Comparison of ENCODE assay signal across 10 cellular contexts in the genomic region with DNA sequence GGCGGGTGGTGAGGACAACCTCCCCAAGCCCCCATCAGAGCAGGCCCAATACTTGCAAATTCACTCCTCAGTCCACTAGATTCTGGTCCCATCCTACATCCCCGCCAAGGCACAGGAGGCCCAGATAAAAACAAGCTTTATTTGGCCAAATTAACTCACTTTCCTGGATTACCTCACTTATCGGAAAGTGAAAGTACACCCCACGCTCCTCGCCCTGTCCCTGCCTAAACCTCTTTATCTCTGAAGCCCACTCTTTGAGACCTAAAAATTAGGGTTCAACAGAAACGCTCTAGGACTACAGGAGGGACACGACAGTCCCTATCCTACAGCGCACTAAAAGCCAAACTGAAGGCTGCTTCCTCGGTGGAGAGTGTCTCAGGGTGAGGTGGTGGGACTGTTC. TPM values are rescaled to one million over a fixed set of nuclear protein-coding genes. Genes with fewer than 3 reads are reported as not detected.
DNase-seq lines count a peak whose midpoint lies in the region; ATAC-seq and TF ChIP-seq lines count a peak whose summit lies in the region.
"Not testable (repeated sequence)": the region's sequence is repeated elsewhere in the genome, so short reads cannot be mapped to it uniquely, and the experiment has no call there.
"Had no signal": no experiment of that assay in that cellular context is flagged by ENCODE, and none has a peak within 500 bp of the region (broad histone marks: within the 10 kb centered on the region; RNA-seq: fewer than 3 reads in every experiment).

No MANE protein-coding gene starts in this region.

- not testable (repeated sequence) for H3K36me3 Mint-ChIP-seq in activated naive CD8-positive, alpha-beta T cell; progenitor cell of endocrine pancreas (ENCODE audit: insufficient read depth)

- H3K14ac ChIP-seq in mesenchymal stem cell (ENCODE audit: low read length in 2 of 2): not testable (repeated sequence)

- peak overlapping the region in 1 of 2 donors; percentile 25 for H3K9ac ChIP-seq in duodenal mucosa (ENCODE audit: low read depth in 1 of 2, low read length in 2 of 2)
- peak overlapping the region; percentile 88 for H3K9ac ChIP-seq in mesenchymal stem cell (ENCODE audit: low read length)

- H3K9me3 ChIP-seq in duodenal mucosa (ENCODE audit: control insufficient read depth in 1 of 2, low read length in 2 of 2); gastroesophageal sphincter; mesenchymal stem cell (ENCODE audit: control insufficient read depth, low read length); stomach: not testable (repeated sequence)

- H3K23ac ChIP-seq in mesenchymal stem cell (ENCODE audit: low read length in 2 of 2): not testable (repeated sequence)

- H2BK15ac ChIP-seq in mesenchymal stem cell (ENCODE audit: low read depth, poor library complexity, severe bottlenecking): not testable (repeated sequence)

- H3K4me2 ChIP-seq in mesenchymal stem cell (ENCODE audit: low read length, poor library complexity, severe bottlenecking): not testable (repeated sequence)

- not testable (repeated sequence) for ATAC-seq in gastroesophageal sphincter

- H3K4me3 Mint-ChIP-seq in activated naive CD8-positive, alpha-beta T cell: not testable (repeated sequence)
- H3K4me3 Mint-ChIP-seq in progenitor cell of endocrine pancreas (ENCODE audit: low read depth): peak overlapping the region; percentile 35

- in situ Hi-C loops in GM13977 (cut with MboI; ENCODE audit: low pct_unique_long_range_greater_than_20kb, low sequenced_read_pairs, unreplicated experiment): not testable (repeated sequence)

- not testable (repeated sequence) for H3K79me1 ChIP-seq in mesenchymal stem cell (replicated peaks; ENCODE audit: low read length, poor library complexity, severe bottlenecking)

- peak overlapping the region; percentile 32 for H3K27ac ChIP-seq in duodenal mucosa (ENCODE audit: low read depth, low read length)
- peak overlapping the region; percentile 75 to 98 (median 92) for H3K27ac ChIP-seq in gastroesophageal sphincter
- H3K27ac ChIP-seq in mesenchymal stem cell (ENCODE audit: low read length, poor library complexity, severe bottlenecking): not testable (repeated sequence)
- H3K27ac ChIP-seq in stomach: peak overlapping the region in 4 of 5 donors; percentile 71 to 94 (median 81)

- H3K4me3 ChIP-seq in duodenal mucosa (ENCODE audit: low read depth in 1 of 2, low read length in 2 of 2): not testable (repeated sequence)
- H3K4me3 ChIP-seq in gastroesophageal sphincter (peak overlapping the region; percentile 18 to 50), mesenchymal stem cell (ENCODE audit: insufficient read depth in 1 of 2, low read depth in 1 of 2, low read length in 2 of 2) (peak overlapping the region in 1 of 2 experiments; percentile 71), stomach (peak overlapping the region; percentile 17 to 31 (median 25))

- not testable (repeated sequence) for H2BK5ac ChIP-seq in mesenchymal stem cell (ENCODE audit: low read depth, low read length, poor library complexity, severe bottlenecking)

- peak; percentile 2 for DNase-seq in GM13977 (ENCODE audit: low spot score)
- DNase-seq in mesenchymal stem cell; progenitor cell of endocrine pancreas (ENCODE audit: low spot score, unreplicated experiment); stomach: not testable (repeated sequence)

- not testable (repeated sequence) for H2AK5ac ChIP-seq in mesenchymal stem cell (ENCODE audit: low read length, severe bottlenecking)

- not testable (repeated sequence) for TF ChIP-seq EP300 in gastroesophageal sphincter (IDR thresholded peaks at IDR 0.05); stomach (IDR thresholded peaks at IDR 0.05)

- H3K36me3 ChIP-seq in duodenal mucosa (ENCODE audit: control insufficient read depth in 1 of 2, insufficient read depth in 2 of 2, low read length in 2 of 2); gastroesophageal sphincter; mesenchymal stem cell (ENCODE audit: control insufficient read depth in 1 of 2, insufficient read depth in 2 of 2, low read depth in 1 of 2, low read length in 2 of 2); stomach: not testable (repeated sequence)

- not testable (repeated sequence) for H3K18ac ChIP-seq in mesenchymal stem cell (ENCODE audit: low read depth in 1 of 2, low read length in 2 of 2)

- H3K27ac Mint-ChIP-seq in activated naive CD8-positive, alpha-beta T cell: peak overlapping the region; percentile 54
- peak overlapping the region; percentile 96 for H3K27ac Mint-ChIP-seq in progenitor cell of endocrine pancreas

- not testable (repeated sequence) for TF ChIP-seq CTCF in GM13977 (IDR thresholded peaks at IDR 0.05; ENCODE audit: extremely low read depth, insufficient read depth, missing control alignments); gastroesophageal sphincter (IDR thresholded peaks at IDR 0.05); progenitor cell of endocrine pancreas (IDR thresholded peaks at IDR 0.05; ENCODE audit: unreplicated experiment); stomach (IDR thresholded peaks at IDR 0.05)

- peaks cover 18% of the 10 kb centered on the region for H3K4me1 Mint-ChIP-seq in activated naive CD8-positive, alpha-beta T cell (ENCODE audit: low read depth)
- H3K4me1 Mint-ChIP-seq in progenitor cell of endocrine pancreas (ENCODE audit: low read depth): peaks cover 43% of the 10 kb centered on the region

- not testable (repeated sequence) for H3K27me3 ChIP-seq in duodenal mucosa (ENCODE audit: control insufficient read depth in 1 of 2, insufficient read depth in 2 of 2, low read length in 2 of 2); gastroesophageal sphincter; mesenchymal stem cell (ENCODE audit: control insufficient read depth in 1 of 2, insufficient read depth in 1 of 2, low read length in 2 of 2); stomach

- intact Hi-C loops in stomach (cut with DNase I; ENCODE audit: low total_unique reads): not testable (repeated sequence)

- H2BK12ac ChIP-seq in mesenchymal stem cell (ENCODE audit: low read length in 2 of 2): not testable (repeated sequence)

- not testable (repeated sequence) for H3K4ac ChIP-seq in mesenchymal stem cell (ENCODE audit: low read depth in 1 of 2, low read length in 2 of 2)

- not testable (repeated sequence) for H2AFZ ChIP-seq in mesenchymal stem cell (ENCODE audit: low read depth, low read length)

- TF ChIP-seq POLR2A in gastroesophageal sphincter (IDR thresholded peaks at IDR 0.05); stomach (IDR thresholded peaks at IDR 0.05): not testable (repeated sequence)

- not testable (repeated sequence) for H4K91ac ChIP-seq in mesenchymal stem cell (ENCODE audit: low read length)

- not testable (repeated sequence) for H3K9me3 Mint-ChIP-seq in activated naive CD8-positive, alpha-beta T cell (ENCODE audit: low read depth); progenitor cell of endocrine pancreas (ENCODE audit: low read depth)

- WGBS in gastroesophageal sphincter (ENCODE audit: low coverage in 1 of 2), 2 donors: 24% methylated on average over 3 of the region's 9 CpGs; no CpG with 5 or more reads in 1 of the 2 donors
- 47% methylated on average over 7 of the region's 9 CpGs for WGBS in mesenchymal stem cell
- WGBS in stomach, 5 donors: 32 to 65% (median 50%) methylated on average over 9 of the region's 9 CpGs

- H3K4me1 ChIP-seq in duodenal mucosa (ENCODE audit: control insufficient read depth in 1 of 2, insufficient read depth in 2 of 2, low read length in 2 of 2); mesenchymal stem cell (ENCODE audit: control insufficient read depth, insufficient read depth, low read depth, low read length): not testable (repeated sequence)
- H3K4me1 ChIP-seq in gastroesophageal sphincter (peaks cover 0 to 39% (median 0%) of the 10 kb centered on the region in 3 donors), stomach (peaks cover 0 to 21% (median 5%) of the 10 kb centered on the region in 4 donors)

- H4K8ac ChIP-seq in mesenchymal stem cell (ENCODE audit: low read length): not testable (repeated sequence)

- H3K27me3 Mint-ChIP-seq in activated naive CD8-positive, alpha-beta T cell; progenitor cell of endocrine pancreas: not testable (repeated sequence)

- H2BK120ac ChIP-seq in mesenchymal stem cell (ENCODE audit: low read depth, low read length): not testable (repeated sequence)

RNA-seq across cellular contexts. Expression of a gene that starts 24.2 kb away (rescaled TPM):
- 1 to 10 TPM in 3 of 4 donors, under 1 TPM in 1; 0.69 to 5.7 (median 2.7) TPM for total RNA-seq in gastroesophageal sphincter
- 6.4 TPM for polyA plus RNA-seq in mesenchymal stem cell (2013, experiment 1 of 2)
- polyA plus RNA-seq in mesenchymal stem cell (2013, experiment 2 of 2): 7.0 TPM
- 19.6 and 19.8 TPM in 2 replicates for total RNA-seq in progenitor cell of endocrine pancreas
- total RNA-seq in stomach: 1 to 10 TPM in 2 of 5 donors, not detected in 3; 2.6 to 3.5 TPM
- 1 to 10 TPM in 2 of 3 donors, under 1 TPM in 1; 0.92 to 3.7 (median 2.6) TPM for polyA plus RNA-seq in stomach

RNA-seq across cellular contexts. Expression of a gene that starts 45.0 kb away (rescaled TPM):
- total RNA-seq in gastroesophageal sphincter (1 to 10 TPM in 2 of 4 donors, under 1 TPM in 1, not detected in 1; 0.31 to 3.3 (median 1.3) TPM), progenitor cell of endocrine pancreas (2.7 and 4.6 TPM in 2 replicates), stomach (not detected)
- 0.30 TPM for polyA plus RNA-seq in mesenchymal stem cell (2013, experiment 1 of 2)
- 0.27 TPM for polyA plus RNA-seq in mesenchymal stem cell (2013, experiment 2 of 2)
- 1 to 10 TPM in 1 of 3 donors, under 1 TPM in 1, not detected in 1; 0.25 to 1.3 TPM for polyA plus RNA-seq in stomach
- total RNA-seq: Calu3; CD8-positive, alpha-beta T cell; IMR-90 had no signal
- polyA plus RNA-seq: IMR-90 had no signal

RNA-seq across cellular contexts. Expression of a gene that starts 49.6 kb away (rescaled TPM):
- total RNA-seq in gastroesophageal sphincter (under 1 TPM in 1 of 4 donors, not detected in 3; 0.50 TPM), progenitor cell of endocrine pancreas (0.17 and 0.27 TPM in 2 replicates), stomach (1 to 10 TPM in 1 of 5 donors, not detected in 4; 2.0 TPM)
- 49.1 TPM for polyA plus RNA-seq in mesenchymal stem cell (2013, experiment 1 of 2)
- 49.1 TPM for polyA plus RNA-seq in mesenchymal stem cell (2013, experiment 2 of 2)
- polyA plus RNA-seq in stomach: 1 to 10 TPM in 1 of 3 donors, under 1 TPM in 1, not detected in 1; 0.46 to 1.0 TPM
- total RNA-seq: CD8-positive, alpha-beta T cell; IMR-90 had no signal
